16 cellular contexts compared by ENCODE assay signal in genomic region chr2:208352644-208353567, GRCh38. TPM values are rescaled to one million over a fixed set of nuclear protein-coding genes. Genes with fewer than 3 reads are reported as not detected.
DNase-seq lines count a peak whose midpoint lies in the region; ATAC-seq, FAIRE-seq and TF ChIP-seq lines count a peak whose summit lies in the region.
"Had no signal": no experiment of that assay in that cellular context is flagged by ENCODE, and none has a peak within 500 bp of the region (broad histone marks: within the 10 kb centered on the region; RNA-seq: fewer than 3 reads in every experiment).

No MANE protein-coding gene starts in this region.

- H3K4me1 ChIP-seq in cardiac muscle cell (ENCODE audit: low read depth) (peaks cover 5% of the 10 kb centered on the region), right cardiac atrium (ENCODE audit: control insufficient read depth, insufficient read depth, low read length) (no peaks in the 10 kb centered on the region), body of pancreas (peaks cover 52% of the 10 kb centered on the region), pancreas (peaks cover 17 to 28% (median 23%) of the 10 kb centered on the region in 3 donors)
- H3K4me1 ChIP-seq: BLaER1 treated with 17β-estradiol and CSF1 and Interleukin-3, amounts not matched to agents 10 nM and 100 nM had no signal

- ATAC-seq in right cardiac atrium (no peak), body of pancreas (peak; percentile 89), pancreas (peak; percentile 82 to 84 (median 84)), GM21786 (IDR thresholded peaks at IDR 0.05; ENCODE audit: unreplicated experiment) (no peak)
- ATAC-seq: GM12878, GM23338 had no signal

- no peak for TF ChIP-seq CTCF in cardiac muscle cell (IDR thresholded peaks at IDR 0.05; ENCODE audit: low read depth, low read length)
- peak in 1 of 7 experiments; percentile 7 for TF ChIP-seq CTCF in body of pancreas (IDR thresholded peaks at IDR 0.05)
- TF ChIP-seq CTCF in pancreas (IDR thresholded peaks at IDR 0.05): no peak

- H3K36me3 ChIP-seq in cardiac muscle cell (peaks cover 69% of the 10 kb centered on the region), body of pancreas (replicated peaks in 1 of 2; ENCODE audit: insufficient read depth in 1 of 2, low read depth in 2 of 2) (peaks cover 0 to 3% of the 10 kb centered on the region in 2 donors), pancreas (peaks cover 0 to 10% (median 3%) of the 10 kb centered on the region in 3 donors)

- FAIRE-seq in pancreas (lab: Jason Lieb, UNC): no peak
- FAIRE-seq: GM12878 had no signal

- H3K4me3 ChIP-seq in cardiac muscle cell: no peak overlapping the region
- no peak overlapping the region for H3K4me3 ChIP-seq in right cardiac atrium (ENCODE audit: low read length)
- H3K4me3 ChIP-seq in body of pancreas: peak overlapping the region in 1 of 2 donors; percentile 1
- H3K4me3 ChIP-seq in pancreas: peak overlapping the region in 3 of 4 donors; percentile 20 to 39 (median 30)
- H3K4me3 ChIP-seq: BLaER1 treated with 17β-estradiol and CSF1 and Interleukin-3, amounts not matched to agents 10 nM and 100 nM; GM12878; GM23338 had no signal

- H3K27me3 ChIP-seq in cardiac muscle cell (no peaks in the 10 kb centered on the region), right cardiac atrium (ENCODE audit: control insufficient read depth, insufficient read depth) (no peaks in the 10 kb centered on the region), body of pancreas (no peaks in the 10 kb centered on the region), pancreas (no peaks in the 10 kb centered on the region)
- H3K27me3 ChIP-seq: BLaER1 treated with 17β-estradiol and CSF1 and Interleukin-3, amounts not matched to agents 10 nM and 100 nM had no signal

- H3K27ac ChIP-seq in cardiac muscle cell: peak overlapping the region; percentile 6
- H3K27ac ChIP-seq in right cardiac atrium (ENCODE audit: low read length): no peak overlapping the region
- H3K27ac ChIP-seq in body of pancreas: peak overlapping the region; percentile 58 to 86 (median 68)
- peak overlapping the region; percentile 35 to 68 (median 48) for H3K27ac ChIP-seq in pancreas
- H3K27ac ChIP-seq: BLaER1 treated with 17β-estradiol and CSF1 and Interleukin-3, amounts not matched to agents 10 nM and 100 nM had no signal

- no peak for DNase-seq in cardiac muscle cell (ENCODE audit: low read depth in 1 of 2, low spot score in 1 of 2)
- DNase-seq in right cardiac atrium: no peak
- DNase-seq in body of pancreas: peak; percentile 38 to 72 (median 59)
- DNase-seq in pancreas: peak in 2 of 6 donors; percentile 40 to 41
- no peak for DNase-seq in NK-92 treated with Interleukin-12 subunit alpha and Interleukin-12 subunit beta, amount 100 ng/mL, for 24 hours (lab: John Stamatoyannopoulos, UW)
- DNase-seq in NCI-H446 (lab: John Stamatoyannopoulos, UW): no peak
- DNase-seq: 8988T; Calu3; CD4-positive, CD25-positive, alpha-beta regulatory T cell; DMS79; H7; IMR-90 had no signal

- no peaks in the 10 kb centered on the region for H3K9me3 ChIP-seq in cardiac muscle cell (ENCODE audit: low read depth)
- H3K9me3 ChIP-seq in right cardiac atrium (ENCODE audit: control insufficient read depth, low read length): no peaks in the 10 kb centered on the region
- H3K9me3 ChIP-seq in body of pancreas: no peaks in the 10 kb centered on the region
- no peaks in the 10 kb centered on the region for H3K9me3 ChIP-seq in pancreas
- H3K9me3 ChIP-seq: BLaER1 treated with 17β-estradiol and CSF1 and Interleukin-3, amounts not matched to agents 10 nM and 100 nM had no signal

- WGBS in right cardiac atrium: 79% methylated on average over 5 of the region's 5 CpGs
- 27 to 34% methylated on average over 5 of the region's 5 CpGs for WGBS in body of pancreas, 2 donors
- WGBS in pancreas, 2 donors: 35% methylated on average over 5 of the region's 5 CpGs

- intact Hi-C loops in right cardiac atrium (cut with DNase I): no loop called here
- intact Hi-C loops in body of pancreas (cut with DNase I): no loop called here
- intact Hi-C loops in pancreas (cut with DNase I): no loop called here

- peak in 2 of 3 donors; percentile 82 to 88 for TF ChIP-seq POLR2A in body of pancreas (IDR thresholded peaks at IDR 0.05)

RNA-seq across cellular contexts. Expression of gene PTH2R, which starts 53.7 kb away (rescaled TPM):
- total RNA-seq in cardiac muscle cell: 0.09 TPM in 1 of 2 replicates, not detected in the other
- polyA plus RNA-seq in cardiac muscle cell: not detected in 2 replicates
- total RNA-seq in right cardiac atrium: not detected
- polyA plus RNA-seq in right cardiac atrium: not detected
- total RNA-seq in body of pancreas: under 1 TPM in 1 of 2 donors, not detected in 1; 0.78 TPM
- under 1 TPM; 0.19 to 0.62 (median 0.46) TPM for total RNA-seq in pancreas
- 1 to 10 TPM in 1 of 2 donors, under 1 TPM in 1; 0.49 to 1.5 TPM for polyA plus RNA-seq in pancreas
- total RNA-seq: Calu3; CD4-positive, CD25-positive, alpha-beta regulatory T cell had no signal
- polyA plus RNA-seq: CD4-positive, CD25-positive, alpha-beta regulatory T cell; IMR-90 had no signal

Comparison
In these comparisons a context has a peak if more than half of its experiments do, and no peak if none do; other contexts are left out.
1. DNase-seq: peak in body of pancreas (4 of 4); none in cardiac muscle cell (0 of 2), right cardiac atrium (0 of 3), NK-92 treated with Interleukin-12 subunit alpha and Interleukin-12 subunit beta, amount 100 ng/mL, for 24 hours (single experiment) and NCI-H446 (0 of 2).
2. H3K4me3 ChIP-seq: peak in pancreas (3 of 4); none in cardiac muscle cell (single experiment) and right cardiac atrium (single experiment).
3. ATAC-seq: peak in body of pancreas (single experiment) and pancreas (4 of 4); none in right cardiac atrium (0 of 2) and GM21786 (single experiment).